12 cellular contexts compared by ENCODE assay signal in genomic region chr11:74139151-74139918, GRCh38. TPM values are rescaled to one million over a fixed set of nuclear protein-coding genes. Genes with fewer than 3 reads are reported as not detected.
DNase-seq lines count a peak whose midpoint lies in the region; ATAC-seq and TF ChIP-seq lines count a peak whose summit lies in the region.
"Had no signal": no experiment of that assay in that cellular context is flagged by ENCODE, and none has a peak within 500 bp of the region (broad histone marks: within the 10 kb centered on the region; RNA-seq: fewer than 3 reads in every experiment).

No MANE protein-coding gene starts in this region.

- no peak overlapping the region for H3K4me2 ChIP-seq in GM23338

- H3K4me1 ChIP-seq in GM23338 (ENCODE audit: insufficient read depth) (peaks cover 10% of the 10 kb centered on the region; the same call in 1 of the 2 replicates), skeletal muscle tissue (ENCODE audit: control insufficient read depth in 3 of 3, insufficient read depth in 3 of 3, low read length in 3 of 3) (peaks cover 12 to 34% (median 23%) of the 10 kb centered on the region in 3 donors), tibial nerve (peaks cover 0 to 38% (median 0%) of the 10 kb centered on the region in 4 donors)

- H3K27me3 Mint-ChIP-seq in GM23338 (ENCODE audit: insufficient read depth, low read depth, poor library complexity) (peaks cover 2% of the 10 kb centered on the region), brain (no peaks in the 10 kb centered on the region)
- H3K27me3 Mint-ChIP-seq: memory B cell had no signal

- peak overlapping the region; percentile 27 for H3K27ac Mint-ChIP-seq in GM23338
- peak overlapping the region in 4 of 5 experiments; percentile 44 to 96 (median 80) for H3K27ac Mint-ChIP-seq in brain
- H3K27ac Mint-ChIP-seq: memory B cell had no signal

- H3K27me3 ChIP-seq in GM23338 (ENCODE audit: insufficient read depth) (no peaks in the 10 kb centered on the region), skeletal muscle tissue (ENCODE audit: control insufficient read depth in 3 of 3, insufficient read depth in 3 of 3, low read length in 3 of 3) (no peaks in the 10 kb centered on the region), tibial nerve (no peaks in the 10 kb centered on the region)

- H3K36me3 Mint-ChIP-seq in GM23338 (ENCODE audit: low read depth) (peaks cover 23% of the 10 kb centered on the region; the same call in 2 of the 3 replicates), brain (peaks cover 32% of the 10 kb centered on the region)

- no peak overlapping the region for H2AFZ ChIP-seq in GM23338

- H3K9me3 Mint-ChIP-seq in GM23338: peaks cover 2% of the 10 kb centered on the region; the same call in 1 of the 3 replicates
- H3K9me3 Mint-ChIP-seq in brain: no peaks in the 10 kb centered on the region
- H3K9me3 Mint-ChIP-seq: memory B cell had no signal

- H3K27ac ChIP-seq in GM23338 (ENCODE audit: low read depth): peak overlapping the region; percentile 91
- H3K27ac ChIP-seq in skeletal muscle tissue (ENCODE audit: low read depth, low read length): peak overlapping the region; percentile 94
- peak overlapping the region in 2 of 4 donors; percentile 29 to 36 for H3K27ac ChIP-seq in tibial nerve

- H3K9me3 ChIP-seq in skeletal muscle tissue (ENCODE audit: control insufficient read depth in 3 of 3, low read length in 3 of 3): no peaks in the 10 kb centered on the region
- no peaks in the 10 kb centered on the region for H3K9me3 ChIP-seq in tibial nerve

- peak; percentile 30 for DNase-seq in GM23338 (ENCODE audit: low spot score)
- DNase-seq in iris pigment epithelial cell (ENCODE audit: low read depth): peak; percentile 11
- no peak for DNase-seq in SHP77 treated with DMSO at 0.1 percent for 48 hours (lab: John Stamatoyannopoulos, UW)
- DNase-seq in tibial nerve (ENCODE audit: low spot score in 2 of 2): no peak
- DNase-seq: activated gamma-delta T cell, DMS79, NCI-H748 treated with DMSO at 0.1 percent for 48 hours, retina had no signal

- ATAC-seq in GM23338 (no peak; the same call in 2 of the 3 replicates), HG03039 (IDR thresholded peaks at IDR 0.05; ENCODE audit: unreplicated experiment) (no peak)

- peaks cover 3% of the 10 kb centered on the region; the same call in 1 of the 2 replicates for H3K36me3 ChIP-seq in GM23338 (ENCODE audit: insufficient read depth)
- H3K36me3 ChIP-seq in skeletal muscle tissue (ENCODE audit: control insufficient read depth in 3 of 3, insufficient read depth in 3 of 3, low read length in 3 of 3): peaks cover 0 to 6% (median 0%) of the 10 kb centered on the region in 3 donors
- peaks cover 0 to 30% (median 0%) of the 10 kb centered on the region in 3 donors for H3K36me3 ChIP-seq in tibial nerve

- peak overlapping the region in 2 of 3 donors; percentile 8 to 66 for H3K9ac ChIP-seq in skeletal muscle tissue (ENCODE audit: low read depth in 1 of 3, low read length in 3 of 3)

- no peak overlapping the region for H3K4me3 ChIP-seq in GM23338
- H3K4me3 ChIP-seq in skeletal muscle tissue (ENCODE audit: low read length in 3 of 3): no peak overlapping the region
- no peak overlapping the region for H3K4me3 ChIP-seq in tibial nerve

- TF ChIP-seq POLR2A in tibial nerve (IDR thresholded peaks at IDR 0.05): no peak

- no peak for TF ChIP-seq EP300 in tibial nerve (IDR thresholded peaks at IDR 0.05)

- WGBS in tibial nerve, 2 donors: 90 to 91% methylated on average over 6 of the region's 6 CpGs

- H3K79me2 ChIP-seq in GM23338 (replicated peaks; ENCODE audit: insufficient read depth): no peaks in the 10 kb centered on the region

- H3K9me2 ChIP-seq in GM23338 (ENCODE audit: insufficient read depth): no peaks in the 10 kb centered on the region

- H3K4me1 Mint-ChIP-seq in GM23338 (peaks cover 21% of the 10 kb centered on the region), brain (peaks cover 37% of the 10 kb centered on the region)

- H4K20me1 ChIP-seq in GM23338 (replicated peaks; ENCODE audit: insufficient read depth): no peaks in the 10 kb centered on the region

- H3F3A ChIP-seq in GM23338 (replicated peaks; ENCODE audit: low read depth): no peaks in the 10 kb centered on the region

- TF ChIP-seq CTCF in GM23338 (conservative IDR thresholded peaks at IDR 0.05; ENCODE audit: low read depth in 2 of 2): no peak
- no peak for TF ChIP-seq CTCF in brain (conservative IDR thresholded peaks at IDR 0.05)
- TF ChIP-seq CTCF in tibial nerve (IDR thresholded peaks at IDR 0.05): no peak

- H3K4me3 Mint-ChIP-seq in GM23338 (no peak overlapping the region), brain (no peak overlapping the region)
- H3K4me3 Mint-ChIP-seq: memory B cell had no signal

TF ChIP-seq in GM23338, 12 proteins besides CTCF, POLR2A, EP300 and RAD21 (continues in another document):
- TF ChIP-seq EZH2 (IDR thresholded peaks at IDR 0.05; ENCODE audit: low read depth, unreplicated experiment) (no peak), CREB1 (CRISPR knock-in tag; IDR thresholded peaks at IDR 0.05; ENCODE audit: low read depth) (no peak), POLR2AphosphoS5 (IDR thresholded peaks at IDR 0.05; ENCODE audit: low read depth) (no peak), STAT1 (IDR thresholded peaks at IDR 0.05; ENCODE audit: unreplicated experiment) (no peak), JUNB (IDR thresholded peaks at IDR 0.05; ENCODE audit: unreplicated experiment) (no peak), ETS1 (IDR thresholded peaks at IDR 0.05) (no peak), ZNF331 (CRISPR knock-in tag; IDR thresholded peaks at IDR 0.05; ENCODE audit: low read depth) (no peak)

RNA-seq across cellular contexts. Expression of gene C2CD3, which starts 31.5 kb away (rescaled TPM):
- total RNA-seq in GM23338 (2014; rRNA removed; shearing (Covaris generic)): 25.6 and 29.5 TPM in 2 replicates
- polyA plus RNA-seq in GM23338 (2016; fragmentation: Nextera tagmentation; extraction: Ambion mirVana) (14.4 and 15.5 TPM in 2 replicates), brain (ENCODE audit: insufficient read depth, low read depth, low replicate concordance) (47.0 TPM)
- total RNA-seq in skeletal muscle tissue (13.6 TPM), tibial nerve (10 to 100 TPM; 28.2 to 46.9 (median 35.1) TPM)

RNA-seq across cellular contexts. Expression of gene PPME1, which starts 31.8 kb away (rescaled TPM):
- 34.6 and 37.2 TPM in 2 replicates for total RNA-seq in GM23338 (2014; rRNA removed; shearing (Covaris generic))
- 29.6 and 32.1 TPM in 2 replicates for polyA plus RNA-seq in GM23338 (2016; fragmentation: Nextera tagmentation; extraction: Ambion mirVana)
- 126 TPM for polyA plus RNA-seq in brain (ENCODE audit: insufficient read depth, low read depth, low replicate concordance)
- 18.3 TPM for total RNA-seq in skeletal muscle tissue
- 10 to 100 TPM; 17.8 to 35.6 (median 26.5) TPM for total RNA-seq in tibial nerve

Comparison
In these comparisons a context has a peak if more than half of its experiments do, and no peak if none do; other contexts are left out.
1. DNase-seq: peak in GM23338 (single experiment) and iris pigment epithelial cell (single experiment); none in SHP77 treated with DMSO at 0.1 percent for 48 hours (single experiment) and tibial nerve (0 of 2).